In the genomic region with DNA sequence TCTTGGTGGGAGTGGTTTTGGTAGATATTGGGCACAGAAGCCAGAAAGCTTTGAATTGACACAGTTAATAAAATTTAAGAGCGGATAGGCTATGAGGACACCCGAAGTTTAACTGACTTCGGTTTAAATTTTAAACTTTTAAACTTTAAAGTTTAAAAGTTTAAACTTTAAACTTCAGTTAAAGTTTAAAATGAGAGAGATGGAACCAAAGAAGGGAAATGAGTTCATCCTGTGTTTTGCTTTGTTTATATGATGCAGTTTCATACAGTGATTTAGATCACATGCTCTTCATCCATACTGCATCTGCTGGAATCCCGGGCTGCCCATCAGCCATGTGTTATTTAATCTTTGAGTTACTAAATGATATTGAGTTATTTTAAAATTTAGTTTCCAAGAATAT, we compare ENCODE assay signal across 24 cellular contexts. TPM values are rescaled to one million over a fixed set of nuclear protein-coding genes. Genes with fewer than 3 reads are reported as not detected.
DNase-seq lines count a peak whose midpoint lies in the region; ATAC-seq and TF ChIP-seq lines count a peak whose summit lies in the region.
"Had no signal": no experiment of that assay in that cellular context is flagged by ENCODE, and none has a peak within 500 bp of the region (broad histone marks: within the 10 kb centered on the region; RNA-seq: fewer than 3 reads in every experiment).

No MANE protein-coding gene starts in this region.

- no peaks in the 10 kb centered on the region for H3K4me1 ChIP-seq in smooth muscle cell (ENCODE audit: low read depth)
- H3K4me1 ChIP-seq: A549, BE2C had no signal

- H3K27ac Mint-ChIP-seq in neural crest cell (ENCODE audit: unreplicated experiment) (peak overlapping the region; percentile 19), immature natural killer cell (no peak overlapping the region)
- H3K27ac Mint-ChIP-seq: CD4-positive, alpha-beta T cell; CD8-positive, alpha-beta memory T cell had no signal

- H3K4me2 ChIP-seq in smooth muscle cell: no peak overlapping the region
- H3K4me2 ChIP-seq: A549; BLaER1 treated with 17β-estradiol and CSF1 and Interleukin-3, amounts not matched to agents 10 nM and 100 nM had no signal

- H3K27me3 Mint-ChIP-seq in neural crest cell (ENCODE audit: low read depth) (no peaks in the 10 kb centered on the region), immature natural killer cell (ENCODE audit: low read depth in 3 of 3) (peaks cover 0 to 2% (median 0%) of the 10 kb centered on the region in 3 donors)
- H3K27me3 Mint-ChIP-seq: CD4-positive, alpha-beta T cell; CD8-positive, alpha-beta memory T cell had no signal

- TF ChIP-seq CTCF in neural crest cell (conservative IDR thresholded peaks at IDR 0.05): no peak
- no peak for TF ChIP-seq CTCF in smooth muscle cell (IDR thresholded peaks at IDR 0.05; ENCODE audit: borderline replicate concordance, insufficient read depth, poor library complexity, severe bottlenecking)

- H3K36me3 Mint-ChIP-seq in neural crest cell (ENCODE audit: low read depth) (no peaks in the 10 kb centered on the region), immature natural killer cell (no peaks in the 10 kb centered on the region)
- H3K36me3 Mint-ChIP-seq: CD8-positive, alpha-beta memory T cell had no signal

- H3K4me3 Mint-ChIP-seq in neural crest cell (no peak overlapping the region), immature natural killer cell (no peak overlapping the region)
- H3K4me3 Mint-ChIP-seq: CD14-positive monocyte; CD4-positive, alpha-beta T cell; CD8-positive, alpha-beta memory T cell had no signal

- DNase-seq in HCEC 1CT: peak; percentile 8
- DNase-seq in left lobe of liver (ENCODE audit: low spot score): no peak
- DNase-seq in neural crest cell (ENCODE audit: low read depth, low spot score): no peak
- no peak for DNase-seq in immature natural killer cell
- no peak for DNase-seq in smooth muscle cell (lab: John Stamatoyannopoulos, UW; ENCODE audit: unreplicated experiment)
- DNase-seq in NCI-H510A (lab: John Stamatoyannopoulos, UW): no peak
- DNase-seq: 8988T; ACHN; AML-193; BE2C; CD4-positive, alpha-beta T cell; CD8-positive, alpha-beta memory T cell; DMS 273 treated with DMSO at 0.1 percent for 48 hours; DMS79; EL; GDM1; GM23248; H7 had no signal

- H3K27ac ChIP-seq in smooth muscle cell (ENCODE audit: low read depth): no peak overlapping the region
- H3K27ac ChIP-seq: A549; BLaER1 treated with 17β-estradiol and CSF1 and Interleukin-3, amounts not matched to agents 10 nM and 100 nM; GM23248 had no signal

- H2AFZ ChIP-seq in smooth muscle cell (ENCODE audit: low read depth): no peak overlapping the region
- H2AFZ ChIP-seq: GM23248 had no signal

- no peaks in the 10 kb centered on the region for H3K36me3 ChIP-seq in smooth muscle cell (ENCODE audit: low read depth)
- H3K36me3 ChIP-seq: BE2C; BLaER1 treated with 17β-estradiol and CSF1 and Interleukin-3, amounts not matched to agents 10 nM and 100 nM had no signal

- H3K79me2 ChIP-seq in smooth muscle cell (ENCODE audit: low read depth): no peaks in the 10 kb centered on the region

- H3K9me3 Mint-ChIP-seq in neural crest cell (no peaks in the 10 kb centered on the region), immature natural killer cell (peaks cover 0 to 2% (median 0%) of the 10 kb centered on the region in 6 donors)
- H3K9me3 Mint-ChIP-seq: CD4-positive, alpha-beta T cell; CD8-positive, alpha-beta memory T cell had no signal

- H3K9me3 ChIP-seq in smooth muscle cell (replicated peaks; ENCODE audit: low read depth): no peaks in the 10 kb centered on the region
- H3K9me3 ChIP-seq: A549, BE2C had no signal

- H3K4me1 Mint-ChIP-seq in neural crest cell (no peaks in the 10 kb centered on the region), immature natural killer cell (peaks cover 2 to 18% of the 10 kb centered on the region in 2 donors)

- WGBS in smooth muscle cell (ENCODE audit: low lambda C conversion rate): 96% methylated on average over 4 of the region's 4 CpGs

- peak; percentile 45 for ATAC-seq in left lobe of liver
- no peak for ATAC-seq in HG03439 (IDR thresholded peaks at IDR 0.05; ENCODE audit: unreplicated experiment)
- ATAC-seq: A549, GM12878, HCT116 had no signal

- H4K20me1 ChIP-seq in smooth muscle cell (ENCODE audit: low read depth): no peaks in the 10 kb centered on the region
- H4K20me1 ChIP-seq: BLaER1 treated with 17β-estradiol and CSF1 and Interleukin-3, amounts not matched to agents 10 nM and 100 nM had no signal

- H3F3A ChIP-seq in smooth muscle cell (ENCODE audit: low read depth): no peaks in the 10 kb centered on the region

- H3K9ac ChIP-seq in smooth muscle cell (ENCODE audit: low read depth): no peak overlapping the region
- H3K9ac ChIP-seq: BLaER1 treated with 17β-estradiol and CSF1 and Interleukin-3, amounts not matched to agents 10 nM and 100 nM; GM23248 had no signal

- H3K4me3 ChIP-seq in smooth muscle cell: no peak overlapping the region
- H3K4me3 ChIP-seq: A549; BLaER1 treated with 17β-estradiol and CSF1 and Interleukin-3, amounts not matched to agents 10 nM and 100 nM; GM12878; GM23248 had no signal

- H3K27me3 ChIP-seq in smooth muscle cell (ENCODE audit: low read depth): no peaks in the 10 kb centered on the region
- H3K27me3 ChIP-seq: BE2C had no signal

RNA-seq across cellular contexts. Expression of a gene that starts 27.2 kb away (rescaled TPM):
- total RNA-seq in left lobe of liver (7.0 TPM), neural crest cell (2.1 and 2.8 TPM in 2 replicates), smooth muscle cell (0.27 TPM in 1 of 2 replicates, not detected in the other)
- polyA plus RNA-seq in immature natural killer cell (under 1 TPM; 0.09 to 0.18 (median 0.17) TPM), smooth muscle cell (not detected in 2 replicates)
- polyA plus RNA-seq: CD8-positive, alpha-beta memory T cell had no signal
